8 cellular contexts compared by ENCODE assay signal in the genomic region with DNA sequence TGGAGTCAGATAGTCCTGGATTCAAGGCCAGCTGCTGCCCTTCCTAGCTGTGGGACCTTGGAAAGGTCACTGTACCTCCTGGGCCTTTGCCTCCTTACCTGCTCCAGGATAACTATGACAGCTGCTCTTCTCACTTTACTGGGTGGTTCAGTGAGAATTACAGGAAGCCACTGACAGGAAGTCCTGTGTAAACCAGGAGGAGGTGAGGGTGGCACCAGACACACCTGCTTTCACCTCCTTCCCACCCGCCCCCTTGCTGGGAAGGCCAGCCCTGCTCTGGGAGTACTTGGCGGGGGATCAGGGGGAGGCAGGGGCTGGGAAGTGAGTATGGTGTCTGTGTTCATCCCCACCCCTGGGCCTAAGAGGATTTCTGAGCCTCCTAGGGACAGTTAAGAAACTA. TPM values are rescaled to one million over a fixed set of nuclear protein-coding genes. Genes with fewer than 3 reads are reported as not detected.
DNase-seq lines count a peak whose midpoint lies in the region; ATAC-seq and TF ChIP-seq lines count a peak whose summit lies in the region.

No MANE protein-coding gene starts in this region.

- H3K9me3 ChIP-seq in tibial nerve = no peaks in the 10 kb centered on the region

- CTCF ChIA-PET in HEK293T (lab: Yijun Ruan, JAX) = no interaction called here

- TF ChIP-seq CTCF in VCaP (conservative IDR thresholded peaks at IDR 0.05) (no peak), tibial nerve (IDR thresholded peaks at IDR 0.05) (no peak)

- WGBS in tibial nerve, 2 donors = 90 to 95% methylated on average over 2 of the region's 2 CpGs

- H3K36me3 ChIP-seq in tibial nerve = peaks cover 0 to 43% (median 0%) of the 10 kb centered on the region in 3 donors

- peak overlapping the region; percentile 71 for H3K27ac ChIP-seq in VCaP
- peak overlapping the region in 3 of 4 donors; percentile 17 to 92 (median 62) for H3K27ac ChIP-seq in tibial nerve

- no peak for ATAC-seq in GM21576 (IDR thresholded peaks at IDR 0.05; ENCODE audit: unreplicated experiment)

- no peak for TF ChIP-seq EP300 in tibial nerve (IDR thresholded peaks at IDR 0.05)

- peak; percentile 50 for DNase-seq in activated T-cell treated with anti-CD3 and anti-CD28 coated beads, Interleukin-2, amount 50 U/mL, for 1 hour
- DNase-seq in activated T-cell treated with anti-CD3 and anti-CD28 coated beads for 4 hours (no peak), tibial nerve (ENCODE audit: low spot score in 2 of 2) (no peak), NCI-H446 treated with DMSO at 0.1 percent for 48 hours (lab: John Stamatoyannopoulos, UW) (no peak), HEK293T (ENCODE audit: extremely low spot score) (no peak)
- peak; percentile 8 for DNase-seq in effector CD8-positive, alpha-beta T cell (lab: John Stamatoyannopoulos, UW)

- peaks cover 0 to 46% (median 9%) of the 10 kb centered on the region in 4 donors for H3K4me1 ChIP-seq in tibial nerve

- POLR2A ChIA-PET in HEK293T (lab: Yijun Ruan, JAX) = no interaction called here

- no peaks in the 10 kb centered on the region for H3K27me3 ChIP-seq in tibial nerve

- H3K4me3 ChIP-seq in tibial nerve = no peak overlapping the region

- TF ChIP-seq POLR2A in tibial nerve (IDR thresholded peaks at IDR 0.05) = no peak

TF ChIP-seq in HEK293T, 16 proteins besides CTCF, POLR2A, EP300 and RAD21:
- TF ChIP-seq NFRKB (IDR thresholded peaks at IDR 0.05) (no peak), FOXA1 (IDR thresholded peaks at IDR 0.05) (no peak), LEF1 (IDR thresholded peaks at IDR 0.05; ENCODE audit: borderline replicate concordance) (no peak), TARDBP (IDR thresholded peaks at IDR 0.05) (no peak), SP1 (IDR thresholded peaks at IDR 0.05) (no peak), L3MBTL2 (conservative IDR thresholded peaks at IDR 0.05) (no peak), FOXK2 (IDR thresholded peaks at IDR 0.05) (no peak), BHLHE40 (IDR thresholded peaks at IDR 0.05; ENCODE audit: borderline replicate concordance) (no peak), FOXM1 (IDR thresholded peaks at IDR 0.05; ENCODE audit: borderline replicate concordance) (no peak), CTBP1 (IDR thresholded peaks at IDR 0.05; ENCODE audit: borderline replicate concordance) (no peak), ARNT (IDR thresholded peaks at IDR 0.05) (no peak), SUZ12 (IDR thresholded peaks at IDR 0.05) (no peak), ELF4 (IDR thresholded peaks at IDR 0.05) (no peak), HDGF (IDR thresholded peaks at IDR 0.05; ENCODE audit: borderline replicate concordance) (no peak), ZNF384 (IDR thresholded peaks at IDR 0.05) (no peak)
- TF ChIP-seq, protein P1, sequence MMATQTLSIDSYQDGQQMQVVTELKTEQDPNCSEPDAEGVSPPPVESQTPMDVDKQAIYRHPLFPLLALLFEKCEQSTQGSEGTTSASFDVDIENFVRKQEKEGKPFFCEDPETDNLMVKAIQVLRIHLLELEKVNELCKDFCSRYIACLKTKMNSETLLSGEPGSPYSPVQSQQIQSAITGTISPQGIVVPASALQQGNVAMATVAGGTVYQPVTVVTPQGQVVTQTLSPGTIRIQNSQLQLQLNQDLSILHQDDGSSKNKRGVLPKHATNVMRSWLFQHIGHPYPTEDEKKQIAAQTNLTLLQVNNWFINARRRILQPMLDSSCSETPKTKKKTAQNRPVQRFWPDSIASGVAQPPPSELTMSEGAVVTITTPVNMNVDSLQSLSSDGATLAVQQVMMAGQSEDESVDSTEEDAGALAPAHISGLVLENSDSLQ (IDR thresholded peaks at IDR 0.05) = no peak

RNA-seq across cellular contexts. Expression of gene CPNE2, which starts 42.6 kb away (rescaled TPM):
- 10 to 100 TPM; 32.7 to 58.8 (median 46.0) TPM for total RNA-seq in tibial nerve

RNA-seq across cellular contexts. Expression of gene PSME3IP1, which starts 50.9 kb away (rescaled TPM):
- 100 to 1,000 TPM in 1 of 4 donors, 10 to 100 TPM in 3; 58.4 to 100 (median 69.7) TPM for total RNA-seq in tibial nerve

RNA-seq across cellular contexts. Expression of gene RSPRY1, which starts 51.1 kb away (rescaled TPM):
- total RNA-seq in tibial nerve = 10 to 100 TPM; 20.4 to 28.5 (median 24.6) TPM

Comparison
In these comparisons a context has a peak if more than half of its experiments do, and no peak if none do; other contexts are left out.
1. DNase-seq: peak in activated T-cell treated with anti-CD3 and anti-CD28 coated beads, Interleukin-2, amount 50 U/mL, for 1 hour (single experiment) and effector CD8-positive, alpha-beta T cell (single experiment); none in activated T-cell treated with anti-CD3 and anti-CD28 coated beads for 4 hours (single experiment), tibial nerve (0 of 2), NCI-H446 treated with DMSO at 0.1 percent for 48 hours (single experiment) and HEK293T (single experiment).